Comparison of ENCODE assay signal across 35 cellular contexts in the genomic region with DNA sequence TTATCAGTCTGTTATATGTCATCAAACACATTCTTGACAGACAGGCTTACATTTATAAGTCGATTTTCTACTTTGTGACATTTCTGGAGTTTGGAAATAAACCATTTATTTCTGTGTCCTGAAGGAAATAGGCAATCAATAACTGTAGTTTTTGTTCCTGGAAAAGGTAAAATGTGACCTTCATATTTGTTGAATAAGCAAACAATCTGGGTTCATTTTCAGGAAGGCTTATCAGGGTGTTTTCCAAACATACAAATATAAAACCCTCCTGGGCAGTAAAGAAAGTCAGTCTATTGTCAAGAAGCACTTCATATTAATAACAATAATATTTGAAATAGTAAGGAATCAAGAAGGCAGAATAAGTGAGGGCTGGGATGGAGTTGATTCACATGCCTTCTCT.
"Had no signal": no experiment of that assay in that cellular context is flagged by ENCODE, and none has a peak within 500 bp of the region (broad histone marks: within the 10 kb centered on the region; RNA-seq: fewer than 3 reads in every experiment).

No MANE protein-coding gene starts in this region.

- DNase-seq: Karpas-422, Kasumi-1, MG63, MM.1S, MV-4-11, NCI-H1048, NCI-H1092, NCI-H1092 treated with DMSO at 0.1 percent for 48 hours, NCI-H1105, NCI-H1105 treated with DMSO at 0.1 percent for 48 hours, NCI-H1417, NCI-H1417 treated with DMSO at 0.1 percent for 48 hours, NCI-H1436, NCI-H1436 treated with DMSO at 0.1 percent for 48 hours, NCI-H146, NCI-H1694, NCI-H1694 treated with DMSO at 0.1 percent for 48 hours, NCI-H187, NCI-H187 treated with DMSO at 0.1 percent for 48 hours, NCI-H1930, NCI-H2029, NCI-H2029 treated with DMSO at 0.1 percent for 48 hours, NCI-H2081, NCI-H2081 treated with DMSO at 0.1 percent for 48 hours, NCI-H2107, NCI-H2171, NCI-H2171 treated with DMSO at 0.1 percent for 48 hours, NCI-H2227 treated with DMSO at 0.1 percent for 48 hours, NCI-H226, NCI-H345, NCI-H446, NCI-H446 treated with DMSO at 0.1 percent for 48 hours, NCI-H510A, NCI-H510A treated with DMSO at 0.1 percent for 48 hours, NCI-H524 had no signal

- H3K4me3 ChIP-seq: MG63 had no signal

- H3K9me3 ChIP-seq: MG63 had no signal

- H3K36me3 ChIP-seq: MG63 had no signal
